In genomic region chr5:1515921-1516571, GRCh38 we compare ENCODE assay signal across 2 cellular contexts.
TF ChIP-seq lines count a peak whose summit lies in the region.

No MANE protein-coding gene starts in this region.

TF ChIP-seq in GM12878, 131 proteins besides CTCF, POLR2A, EP300 and RAD21:
- TF ChIP-seq GABPA (IDR thresholded peaks at IDR 0.05; ENCODE audit: low read depth) (no peak), SMAD1 (IDR thresholded peaks at IDR 0.05; ENCODE audit: low read depth, partially characterized antibody) (no peak), ZBTB40 (IDR thresholded peaks at IDR 0.05; ENCODE audit: borderline replicate concordance) (no peak), DPF2 (IDR thresholded peaks at IDR 0.05) (no peak), PAX5 (IDR thresholded peaks at IDR 0.05; ENCODE audit: borderline replicate concordance, low read depth, low read length) (no peak), PKNOX1 (IDR thresholded peaks at IDR 0.05) (no peak), EZH2 (IDR thresholded peaks at IDR 0.05; ENCODE audit: borderline replicate concordance, control insufficient read depth, low read depth, low read length) (no peak), RELB (IDR thresholded peaks at IDR 0.05; ENCODE audit: low read depth) (no peak), BCL11A (IDR thresholded peaks at IDR 0.05; ENCODE audit: low read depth, low read length) (no peak), BRCA1 (IDR thresholded peaks at IDR 0.05; ENCODE audit: low read depth, low read length) (no peak), USF1 (IDR thresholded peaks at IDR 0.05; ENCODE audit: borderline replicate concordance, extremely low read length, insufficient read depth, low read depth, low read length) (no peak), JUNB (IDR thresholded peaks at IDR 0.05) (no peak), GATAD2B (conservative IDR thresholded peaks at IDR 0.05; ENCODE audit: low read depth) (no peak), E4F1 (IDR thresholded peaks at IDR 0.05; ENCODE audit: borderline replicate concordance, partially characterized antibody) (no peak), MEF2B (IDR thresholded peaks at IDR 0.05; ENCODE audit: partially characterized antibody, poor library complexity, severe bottlenecking) (no peak), ZZZ3 (IDR thresholded peaks at IDR 0.05; ENCODE audit: control insufficient read depth, insufficient read length, low read depth) (no peak), CREB1 (IDR thresholded peaks at IDR 0.05; ENCODE audit: low read depth) (no peak), KDM1A (IDR thresholded peaks at IDR 0.05; ENCODE audit: borderline replicate concordance) (no peak)

TF ChIP-seq in HepG2, 621 proteins besides CTCF, POLR2A, EP300 and RAD21:
- no peak for TF ChIP-seq GPBP1L1 (CRISPR knock-in tag; IDR thresholded peaks at IDR 0.05)
- TF ChIP-seq HDAC1 (CRISPR knock-in tag; IDR thresholded peaks at IDR 0.05) = 0 out of 2 replicates have a peak, but pooled peaks have one; percentile 22
- TF ChIP-seq ZBTB2 (CRISPR knock-in tag; IDR thresholded peaks at IDR 0.05; ENCODE audit: low read depth) = no peak
- TF ChIP-seq BHLHE40 (IDR thresholded peaks at IDR 0.05; ENCODE audit: low read length) = peak; percentile 36; the same call in 1 of the 2 replicates
- no peak for TF ChIP-seq GABPA (IDR thresholded peaks at IDR 0.05; ENCODE audit: low read depth, low read length)
- no peak for TF ChIP-seq GABPA (CRISPR knock-in tag; IDR thresholded peaks at IDR 0.05; ENCODE audit: low read depth)
- no peak for TF ChIP-seq CHD2 (IDR thresholded peaks at IDR 0.05; ENCODE audit: low read depth, low read length)
- TF ChIP-seq FOSL2 (CRISPR knock-in tag; IDR thresholded peaks at IDR 0.05) = peak; percentile 92
- no peak for TF ChIP-seq ZMYM2 (CRISPR knock-in tag; IDR thresholded peaks at IDR 0.05)
- TF ChIP-seq CEBPB (IDR thresholded peaks at IDR 0.05; ENCODE audit: borderline replicate concordance, low read depth, low read length) = peak; percentile 59; the same call in 1 of the 2 replicates
- TF ChIP-seq ZNF501 (CRISPR knock-in tag; IDR thresholded peaks at IDR 0.05) = peak; percentile 37; the same call in 1 of the 2 replicates
- peak; percentile 9; the same call in 1 of the 2 replicates for TF ChIP-seq MAFF (IDR thresholded peaks at IDR 0.05; ENCODE audit: low read depth, low read length)
- peak; percentile 54; the same call in 1 of the 2 replicates for TF ChIP-seq SAP130 (CRISPR knock-in tag; IDR thresholded peaks at IDR 0.05; ENCODE audit: low read depth)
- peak; percentile 48; the same call in 1 of the 2 replicates for TF ChIP-seq HNF1B (CRISPR knock-in tag; IDR thresholded peaks at IDR 0.05)
- TF ChIP-seq ZFP36L1 (CRISPR knock-in tag; IDR thresholded peaks at IDR 0.05) = no peak
- 0 out of 2 replicates have a peak, but pooled peaks have one; percentile 42 for TF ChIP-seq RXRA (CRISPR knock-in tag; IDR thresholded peaks at IDR 0.05)
- 0 out of 2 replicates have a peak, but pooled peaks have one; percentile 27 for TF ChIP-seq ZBTB33 (CRISPR knock-in tag; IDR thresholded peaks at IDR 0.05)
- no peak for TF ChIP-seq U2AF2 (IDR thresholded peaks at IDR 0.05; ENCODE audit: low read depth, low read length)
- TF ChIP-seq TFE3 (CRISPR knock-in tag; IDR thresholded peaks at IDR 0.05) = 0 out of 2 replicates have a peak, but pooled peaks have one; percentile 22
- TF ChIP-seq ZNF687 (CRISPR knock-in tag; IDR thresholded peaks at IDR 0.05) = peak; percentile 41
- TF ChIP-seq MXI1 (IDR thresholded peaks at IDR 0.05; ENCODE audit: borderline replicate concordance, low read depth, low read length) = peak; percentile 34; the same call in 1 of the 3 replicates
TF ChIP-seq in HepG2: peak in this region for 13.
